14 cellular contexts compared by ENCODE assay signal in genomic region chr14:99435327-99435726, GRCh38.
"Had no signal": no experiment of that assay in that cellular context is flagged by ENCODE, and none has a peak within 500 bp of the region (broad histone marks: within the 10 kb centered on the region; RNA-seq: fewer than 3 reads in every experiment).

No MANE protein-coding gene starts in this region.

- H3K4me1 Mint-ChIP-seq: WTC11 had no signal

- H3K27me3 Mint-ChIP-seq: activated CD4-positive, alpha-beta T cell treated with anti-CD3 and anti-CD28 coated beads for 36 hours; activated naive CD8-positive, alpha-beta T cell treated with anti-CD3 and anti-CD28 coated beads, Interleukin-2, amount 10 ng/mL, durations not matched to agents 7 days and 5 days; naive thymus-derived CD8-positive, alpha-beta T cell; stimulated activated memory B cell treated with anti-CD40 and anti-IgM and Interleukin-4, amounts not matched to agents 10 μg/mL and 1 μg/mL and 100 μg/mL, for 72 hours had no signal

- H3K4me3 Mint-ChIP-seq: activated CD4-positive, alpha-beta T cell treated with anti-CD3 and anti-CD28 coated beads for 36 hours; stimulated activated memory B cell treated with anti-CD40 and anti-IgM and Interleukin-4, amounts not matched to agents 10 μg/mL and 1 μg/mL and 100 μg/mL, for 72 hours; WTC11 had no signal

- ATAC-seq: activated CD4-positive, alpha-beta T cell treated with anti-CD3 and anti-CD28 coated beads for 36 hours; foreskin keratinocyte; naive thymus-derived CD8-positive, alpha-beta T cell; pancreas; sciatic nerve; stimulated activated memory B cell treated with anti-CD40 and anti-IgM and Interleukin-4, amounts not matched to agents 10 μg/mL and 1 μg/mL and 100 μg/mL, for 72 hours; WTC11 had no signal

- H3K9me3 Mint-ChIP-seq: naive thymus-derived CD8-positive, alpha-beta T cell; stimulated activated memory B cell treated with anti-CD40 and anti-IgM and Interleukin-4, amounts not matched to agents 10 μg/mL and 1 μg/mL and 100 μg/mL, for 72 hours; WTC11 had no signal

- H3K27ac Mint-ChIP-seq: stimulated activated memory B cell treated with anti-CD40 and anti-IgM and Interleukin-4, amounts not matched to agents 10 μg/mL and 1 μg/mL and 100 μg/mL, for 72 hours; WTC11 had no signal

- DNase-seq: activated CD4-positive, alpha-beta T cell treated with anti-CD3 and anti-CD28 coated beads for 36 hours; activated CD4-positive, alpha-beta T cell treated with anti-CD3 and anti-CD28 coated beads, Interleukin-2, amount 50 U/mL, for 48 hours; activated naive CD8-positive, alpha-beta T cell treated with anti-CD3 and anti-CD28 coated beads, Interleukin-2, amount 10 ng/mL, durations not matched to agents 7 days and 5 days; amygdala; dermis blood vessel endothelial cell; foreskin keratinocyte; mesendoderm; naive thymus-derived CD8-positive, alpha-beta T cell; pancreas; stimulated activated CD4-positive, alpha-beta T cell treated with anti-CD3 and anti-CD28 coated beads, Interleukin-4, amount 100 ng/mL, for 24 hours; T-helper 2 cell had no signal
